In genomic region chr22:24845036-24845918, GRCh38 we compare ENCODE assay signal across 15 cellular contexts. TPM values are rescaled to one million over a fixed set of nuclear protein-coding genes. Genes with fewer than 3 reads are reported as not detected.
DNase-seq lines count a peak whose midpoint lies in the region; ATAC-seq and TF ChIP-seq lines count a peak whose summit lies in the region.
"Had no signal": no experiment of that assay in that cellular context is flagged by ENCODE, and none has a peak within 500 bp of the region (broad histone marks: within the 10 kb centered on the region; RNA-seq: fewer than 3 reads in every experiment).

No MANE protein-coding gene starts in this region.

- no peaks in the 10 kb centered on the region for H3K79me1 ChIP-seq in mesenchymal stem cell (replicated peaks; ENCODE audit: low read length, poor library complexity, severe bottlenecking)

- intact Hi-C loops in MCF 10A (cut with micrococcal nuclease): no loop called here

- no peak overlapping the region for H2BK12ac ChIP-seq in mesenchymal stem cell (ENCODE audit: low read length in 2 of 2)

- H3K36me3 ChIP-seq in mesenchymal stem cell (ENCODE audit: control insufficient read depth in 1 of 2, insufficient read depth in 2 of 2, low read depth in 1 of 2, low read length in 2 of 2): no peaks in the 10 kb centered on the region

- H2BK120ac ChIP-seq in mesenchymal stem cell (ENCODE audit: low read depth, low read length): no peak overlapping the region

- H3K23ac ChIP-seq in mesenchymal stem cell (ENCODE audit: low read length in 2 of 2): no peak overlapping the region

- H4K91ac ChIP-seq in mesenchymal stem cell (ENCODE audit: low read length): no peak overlapping the region

- no peaks in the 10 kb centered on the region for H3K36me3 Mint-ChIP-seq in activated CD8-positive, alpha-beta T cell treated with anti-CD3 and anti-CD28 coated beads, Interleukin-2, amount 10 ng/mL, durations not matched to agents 7 days and 5 days (ENCODE audit: low read depth)
- peaks cover 6% of the 10 kb centered on the region for H3K36me3 Mint-ChIP-seq in MCF 10A (ENCODE audit: insufficient read depth, unreplicated experiment)
- H3K36me3 Mint-ChIP-seq: naive B cell had no signal

- TF ChIP-seq CTCF in AG10803 (conservative IDR thresholded peaks at IDR 0.05; ENCODE audit: low read length): no peak
- no peak for TF ChIP-seq CTCF in MCF 10A (IDR thresholded peaks at IDR 0.05; ENCODE audit: unreplicated experiment)

- CTCF ChIA-PET in activated CD8-positive, alpha-beta T cell treated with anti-CD3 and anti-CD28 coated beads, Interleukin-2, amount 10 ng/mL, durations not matched to agents 7 days and 5 days (lab: Charles Lee): interaction anchor here (1.2 kb wide), 1 partner anchor 87 kb away, joined by 3 read pairs; no protein-coding TSS in a partner anchor
- CTCF ChIA-PET in MCF 10A (lab: Yijun Ruan, JAX): interaction anchor here (2.1 to 9.4 kb wide), 2 partner anchors 43 to 74 kb away, joined by 13 to 112 read pairs; no protein-coding TSS in a partner anchor

- H3K4me1 Mint-ChIP-seq in activated CD8-positive, alpha-beta T cell treated with anti-CD3 and anti-CD28 coated beads, Interleukin-2, amount 10 ng/mL, durations not matched to agents 7 days and 5 days (ENCODE audit: low read depth): peaks cover 17% of the 10 kb centered on the region
- H3K4me1 Mint-ChIP-seq in MCF 10A (ENCODE audit: insufficient read depth, unreplicated experiment): no peaks in the 10 kb centered on the region
- H3K4me1 Mint-ChIP-seq: brain had no signal

- no peak overlapping the region for H4K8ac ChIP-seq in mesenchymal stem cell (ENCODE audit: low read length)

- peak; percentile 44 for DNase-seq in AG10803 (ENCODE audit: low read depth)
- DNase-seq in HS-5 (ENCODE audit: low read depth): peak; percentile 60
- DNase-seq in activated CD8-positive, alpha-beta T cell treated with anti-CD3 and anti-CD28 coated beads, Interleukin-2, amount 10 ng/mL, durations not matched to agents 7 days and 5 days: no peak
- DNase-seq in mesenchymal stem cell: peak; percentile 8
- no peak for DNase-seq in NCI-H82 (lab: John Stamatoyannopoulos, UW)
- DNase-seq in MCF 10A (ENCODE audit: unreplicated experiment): no peak
- DNase-seq in stimulated activated CD4-positive, alpha-beta T cell treated with anti-CD3 and anti-CD28 coated beads, Interleukin-4, amount 100 ng/mL, for 24 hours: no peak
- DNase-seq in amniotic stem cell (lab: John Stamatoyannopoulos, UW): no peak
- DNase-seq: activated T-cell treated with anti-CD3 and anti-CD28 coated beads, Interleukin-2, amount 50 U/mL, for 1 hour; islet precursor cell; naive B cell; NCI-H2081 had no signal

- H2BK15ac ChIP-seq in mesenchymal stem cell (ENCODE audit: low read depth, poor library complexity, severe bottlenecking): no peak overlapping the region

- no peak overlapping the region for H3K14ac ChIP-seq in mesenchymal stem cell (ENCODE audit: low read length in 2 of 2)

- no peak overlapping the region for H3K18ac ChIP-seq in mesenchymal stem cell (ENCODE audit: low read depth in 1 of 2, low read length in 2 of 2)

- no peak overlapping the region for H3K4me3 Mint-ChIP-seq in activated CD8-positive, alpha-beta T cell treated with anti-CD3 and anti-CD28 coated beads, Interleukin-2, amount 10 ng/mL, durations not matched to agents 7 days and 5 days
- H3K4me3 Mint-ChIP-seq in MCF 10A (ENCODE audit: unreplicated experiment): no peak overlapping the region
- H3K4me3 Mint-ChIP-seq: brain, naive B cell had no signal

- POLR2A ChIA-PET in activated CD8-positive, alpha-beta T cell treated with anti-CD3 and anti-CD28 coated beads, Interleukin-2, amount 10 ng/mL, durations not matched to agents 7 days and 5 days (lab: Charles Lee): no interaction called here
- POLR2A ChIA-PET in MCF 10A (lab: Yijun Ruan, JAX): no interaction called here

- H2AK5ac ChIP-seq in mesenchymal stem cell (ENCODE audit: low read length, severe bottlenecking): no peak overlapping the region

- H3K27me3 ChIP-seq in mesenchymal stem cell (ENCODE audit: control insufficient read depth in 1 of 2, insufficient read depth in 1 of 2, low read length in 2 of 2): peaks cover 0 to 11% of the 10 kb centered on the region in 2 experiments

- ATAC-seq in activated CD8-positive, alpha-beta T cell treated with anti-CD3 and anti-CD28 coated beads, Interleukin-2, amount 10 ng/mL, durations not matched to agents 7 days and 5 days: peak; percentile 30

- H2BK5ac ChIP-seq in mesenchymal stem cell (ENCODE audit: low read depth, low read length, poor library complexity, severe bottlenecking): no peak overlapping the region

- H3K9ac ChIP-seq in mesenchymal stem cell (ENCODE audit: low read length): no peak overlapping the region

- H3K4ac ChIP-seq in mesenchymal stem cell (ENCODE audit: low read depth in 1 of 2, low read length in 2 of 2): no peak overlapping the region

- H3K27ac ChIP-seq in mesenchymal stem cell (ENCODE audit: low read length, poor library complexity, severe bottlenecking): no peak overlapping the region
- H3K27ac ChIP-seq: C4-2B had no signal

- H3K4me3 ChIP-seq in AG10803 (ENCODE audit: low read length) (no peak overlapping the region), mesenchymal stem cell (ENCODE audit: insufficient read depth in 1 of 2, low read depth in 1 of 2, low read length in 2 of 2) (no peak overlapping the region)

- H3K27ac Mint-ChIP-seq in activated CD8-positive, alpha-beta T cell treated with anti-CD3 and anti-CD28 coated beads, Interleukin-2, amount 10 ng/mL, durations not matched to agents 7 days and 5 days: no peak overlapping the region
- H3K27ac Mint-ChIP-seq in MCF 10A (ENCODE audit: low read depth, unreplicated experiment): no peak overlapping the region
- H3K27ac Mint-ChIP-seq: brain had no signal

- WGBS in mesenchymal stem cell: 66% methylated on average over 12 of the region's 13 CpGs

- peaks cover 1% of the 10 kb centered on the region for H3K4me1 ChIP-seq in mesenchymal stem cell (ENCODE audit: control insufficient read depth, insufficient read depth, low read depth, low read length)

- H3K9me3 ChIP-seq in mesenchymal stem cell (ENCODE audit: control insufficient read depth, low read length): no peaks in the 10 kb centered on the region

- no peak overlapping the region for H3K4me2 ChIP-seq in mesenchymal stem cell (ENCODE audit: low read length, poor library complexity, severe bottlenecking)

- peaks cover 2% of the 10 kb centered on the region for H3K27me3 Mint-ChIP-seq in activated CD8-positive, alpha-beta T cell treated with anti-CD3 and anti-CD28 coated beads, Interleukin-2, amount 10 ng/mL, durations not matched to agents 7 days and 5 days (ENCODE audit: low read depth)
- H3K27me3 Mint-ChIP-seq in MCF 10A (ENCODE audit: insufficient read depth, unreplicated experiment): peaks cover 86% of the 10 kb centered on the region

- H2AFZ ChIP-seq in mesenchymal stem cell (ENCODE audit: low read depth, low read length): no peak overlapping the region

- no peaks in the 10 kb centered on the region for H3K9me3 Mint-ChIP-seq in activated CD8-positive, alpha-beta T cell treated with anti-CD3 and anti-CD28 coated beads, Interleukin-2, amount 10 ng/mL, durations not matched to agents 7 days and 5 days (ENCODE audit: insufficient read depth)
- no peaks in the 10 kb centered on the region for H3K9me3 Mint-ChIP-seq in MCF 10A (ENCODE audit: unreplicated experiment)
- H3K9me3 Mint-ChIP-seq: brain, naive B cell had no signal

- no TSS peak for BruUV-seq in MCF 10A (replicated peaks; lab: Mats Ljungman, UMichigan)

RNA-seq across cellular contexts. Expression of gene SGSM1, which starts 39.3 kb away (rescaled TPM):
- not detected for total RNA-seq in activated CD8-positive, alpha-beta T cell treated with anti-CD3 and anti-CD28 coated beads, Interleukin-2, amount 10 ng/mL, durations not matched to agents 7 days and 5 days
- polyA plus RNA-seq in mesenchymal stem cell (2013, experiment 1 of 2): 0.11 TPM
- 0.10 TPM for polyA plus RNA-seq in mesenchymal stem cell (2013, experiment 2 of 2)
- total RNA-seq in MCF 10A (2022): 0.10 and 0.14 TPM in 2 replicates
- total RNA-seq: OCI-LY7 had no signal

Comparison
In these comparisons a context has a peak if more than half of its experiments do, and no peak if none do; other contexts are left out.
1. DNase-seq: peak in AG10803 (single experiment), HS-5 (single experiment) and mesenchymal stem cell (single experiment); none in activated CD8-positive, alpha-beta T cell treated with anti-CD3 and anti-CD28 coated beads, Interleukin-2, amount 10 ng/mL, durations not matched to agents 7 days and 5 days (single experiment), NCI-H82 (single experiment), MCF 10A (single experiment), stimulated activated CD4-positive, alpha-beta T cell treated with anti-CD3 and anti-CD28 coated beads, Interleukin-4, amount 100 ng/mL, for 24 hours (single experiment) and amniotic stem cell (single experiment).